26 cellular contexts compared by ENCODE assay signal in genomic region chr17:41583137-41584127, GRCh38. TPM values are rescaled to one million over a fixed set of nuclear protein-coding genes. Genes with fewer than 3 reads are reported as not detected.
A peak's percentile ranks its signal among the peaks of the same experiment; 100 is the strongest.
DNase-seq lines count a peak whose midpoint lies in the region; ATAC-seq, FAIRE-seq and TF ChIP-seq lines count a peak whose summit lies in the region.
"Had no signal": no experiment of that assay in that cellular context is flagged by ENCODE, and none has a peak within 500 bp of the region (broad histone marks: within the 10 kb centered on the region; RNA-seq: fewer than 3 reads in every experiment).

No MANE protein-coding gene starts in this region.

- FAIRE-seq in K562 (lab: Jason Lieb, UNC) (no peak), keratinocyte (lab: Jason Lieb, UNC) (no peak)

- dilution Hi-C loops in keratinocyte (cut with MboI; ENCODE audit: extremely low pct_ligation_motif_present, low sequenced_read_pairs), result no loop called here

- no TSS peak for BruUV-seq in K562 (replicated peaks; lab: Mats Ljungman, UMichigan)

- no peaks in the 10 kb centered on the region for H3K9me1 ChIP-seq in K562 (ENCODE audit: control insufficient read depth, insufficient read depth, low read length)
- H3K9me1 ChIP-seq in keratinocyte (ENCODE audit: control insufficient read depth, extremely low read depth, insufficient read depth, low read length), result no peaks in the 10 kb centered on the region

- H3K79me2 ChIP-seq in K562 (ENCODE audit: control insufficient read depth, insufficient read depth, low read length) (no peaks in the 10 kb centered on the region), keratinocyte (ENCODE audit: control insufficient read depth, insufficient read depth, low read length) (peaks cover 24% of the 10 kb centered on the region)

- H3K9ac ChIP-seq in K562 (ENCODE audit: insufficient read depth in 1 of 2, low read depth in 2 of 2, low read length in 2 of 2) (no peak overlapping the region), keratinocyte (ENCODE audit: control insufficient read depth, extremely low read depth, insufficient read depth, low read length) (peak overlapping the region; percentile 96)

- CTCF ChIA-PET in K562 (lab: Yijun Ruan, JAX; ENCODE audit: low intra/inter-chr PET ratio), result no interaction called here

- ATAC-seq in K562 (peak; percentile 47), HG02763 (IDR thresholded peaks at IDR 0.05; ENCODE audit: unreplicated experiment) (no peak)
- ATAC-seq: activated CD8-positive, alpha-beta T cell treated with anti-CD3 and anti-CD28 coated beads for 36 hours; heart right ventricle; naive thymus-derived CD4-positive, alpha-beta T cell; psoas muscle had no signal

- H3K4me1 ChIP-seq in K562 (replicated peaks in 1 of 2; ENCODE audit: control insufficient read depth in 2 of 2, insufficient read depth in 2 of 2, low read length in 2 of 2) (peaks cover 2 to 4% of the 10 kb centered on the region in 2 experiments; a peak in 3 of 5 replicates), keratinocyte (ENCODE audit: control insufficient read depth, extremely low read depth, insufficient read depth, low read length) (peaks cover 58% of the 10 kb centered on the region), vagina (peaks cover 30% of the 10 kb centered on the region)
- H3K4me1 ChIP-seq: heart right ventricle, psoas muscle had no signal

- intact Hi-C loops in K562 (cut with micrococcal nuclease), result no loop called here
- intact Hi-C loops in vagina (cut with DNase I), result no loop called here

- TF ChIP-seq RAD21 in K562 (CRISPR knock-in tag; conservative IDR thresholded peaks at IDR 0.05 in 1 of 2, IDR thresholded peaks at IDR 0.05 in 1 of 2), result peak in 1 of 2 experiments; percentile 22; a peak in 1 of 4 replicates

- H3K9me3 ChIP-seq in K562 (replicated peaks; ENCODE audit: control insufficient read depth, insufficient read depth, low read depth, low read length) (no peaks in the 10 kb centered on the region), keratinocyte (ENCODE audit: control insufficient read depth, low read depth, low read length) (no peaks in the 10 kb centered on the region), vagina (no peaks in the 10 kb centered on the region)
- H3K9me3 ChIP-seq: heart right ventricle, psoas muscle, SJCRH30, thyroid gland had no signal

- TF ChIP-seq EP300 in K562 (IDR thresholded peaks at IDR 0.05; ENCODE audit: low read length), result no peak

- H3K36me3 ChIP-seq in K562 (ENCODE audit: control insufficient read depth, insufficient read depth, low read length) (no peaks in the 10 kb centered on the region), keratinocyte (ENCODE audit: control insufficient read depth in 2 of 2, extremely low read depth in 1 of 2, insufficient read depth in 2 of 2, low read length in 2 of 2) (peaks cover 14 to 32% of the 10 kb centered on the region in 2 experiments), vagina (no peaks in the 10 kb centered on the region)
- H3K36me3 ChIP-seq: heart right ventricle, SJCRH30, thyroid gland had no signal

- in situ Hi-C loops in K562 (cut with MboI), result no loop called here

- 4% methylated on average over 32 of the region's 33 CpGs for WGBS in K562 (ENCODE audit: insufficient coverage, low coverage, missing lambda C conversion rate)

- H3K4me2 ChIP-seq in K562 (ENCODE audit: insufficient read depth, low read length), result no peak overlapping the region
- peak overlapping the region; percentile 78 for H3K4me2 ChIP-seq in keratinocyte (ENCODE audit: control insufficient read depth, extremely low read depth, insufficient read depth, low read depth, low read length)

- H2AFZ ChIP-seq in K562 (ENCODE audit: low read depth, low read length), result no peak overlapping the region
- H2AFZ ChIP-seq in keratinocyte (ENCODE audit: control insufficient read depth, low read length), result no peak overlapping the region

- no peaks in the 10 kb centered on the region for H4K20me1 ChIP-seq in K562 (replicated peaks; ENCODE audit: control insufficient read depth, insufficient read depth, low read length)
- peaks cover 31% of the 10 kb centered on the region for H4K20me1 ChIP-seq in keratinocyte (ENCODE audit: control insufficient read depth, extremely low read depth, insufficient read depth, low read length)

- DNase-seq in activated effector memory CD4-positive, alpha-beta T cell treated with anti-CD3 and anti-CD28 coated beads, Interleukin-2, amount 50 U/mL, for 16 hours, result peak; percentile 39
- no peak for DNase-seq in activated effector memory CD4-positive, alpha-beta T cell treated with Interleukin-2 at 50 U/mL for 16 hours
- DNase-seq in K562 (ENCODE audit: extremely low read depth in 1 of 4, low spot score in 3 of 4), result peak in 3 of 4 experiments; percentile 19 to 30 (median 28)
- DNase-seq in keratinocyte (ENCODE audit: low read depth, low spot score), result peak; percentile 67
- no peak for DNase-seq in vagina (ENCODE audit: extremely low spot score in 2 of 2)
- DNase-seq in NAMALWA (ENCODE audit: low spot score), result no peak
- DNase-seq in caudate nucleus (lab: John Stamatoyannopoulos, UW), result no peak
- DNase-seq: activated CD4-positive, CD25-positive, alpha-beta regulatory T cell; activated CD8-positive, alpha-beta T cell treated with anti-CD3 and anti-CD28 coated beads for 36 hours; activated T-cell treated with anti-CD3 and anti-CD28 coated beads, Interleukin-2, amount 50 U/mL, for 48 hours; CD4-positive, CD25-positive, alpha-beta regulatory T cell; central memory CD4-positive, alpha-beta T cell; effector CD4-positive, alpha-beta T cell; heart right ventricle; immature natural killer cell; naive thymus-derived CD4-positive, alpha-beta T cell; NCI-H2081 treated with DMSO at 0.1 percent for 48 hours; NCI-H524 treated with DMSO at 0.1 percent for 48 hours; OCI-M1; psoas muscle; SJCRH30; stimulated activated CD4-positive, alpha-beta T cell treated with anti-CD3 and anti-CD28 coated beads, Interleukin-12 subunit alpha, Interleukin-12 subunit beta, amount 100 ng/mL, for 4 hours; thyroid gland had no signal

- POLR2A ChIA-PET in K562 (lab: Yijun Ruan, JAX), result interaction anchor here (0.6 to 0.7 kb wide), 2 partner anchors 27 to 51 kb away, joined by 3 to 4 read pairs; no protein-coding TSS in a partner anchor

- TF ChIP-seq POLR2A in K562 (conservative IDR thresholded peaks at IDR 0.05) (no peak), vagina (IDR thresholded peaks at IDR 0.05) (no peak)

- H3K27me3 ChIP-seq in K562 (ENCODE audit: control insufficient read depth in 2 of 2, insufficient read depth in 2 of 2, low read length in 2 of 2) (peaks cover 12 to 49% of the 10 kb centered on the region in 2 experiments; a peak in 4 of 5 replicates), keratinocyte (ENCODE audit: control insufficient read depth, extremely low read depth, insufficient read depth, low read length) (no peaks in the 10 kb centered on the region), vagina (no peaks in the 10 kb centered on the region)
- H3K27me3 ChIP-seq: SJCRH30, thyroid gland had no signal

- TF ChIP-seq CTCF in K562 (IDR thresholded peaks at IDR 0.05 in 2 of 3, conservative IDR thresholded peaks at IDR 0.05 in 1 of 3; ENCODE audit: insufficient read depth in 2 of 3, low read depth in 1 of 3, low read length in 3 of 3) (peak; percentile 44 to 47 (median 45); a peak in 3 of 6 replicates), keratinocyte (optimal IDR thresholded peaks at IDR 0.05 in 1 of 3, IDR thresholded peaks at IDR 0.05 in 1 of 3, conservative IDR thresholded peaks at IDR 0.05 in 1 of 3; ENCODE audit: extremely low read depth in 1 of 3, insufficient read depth in 2 of 3, low read length in 3 of 3) (peak; percentile 34 to 68 (median 34)), vagina (IDR thresholded peaks at IDR 0.05) (no peak)

- H3K4me3 ChIP-seq in K562 (no peak overlapping the region), keratinocyte (ENCODE audit: control insufficient read depth in 2 of 3, extremely low read depth in 1 of 3, insufficient read depth in 2 of 3, low read depth in 1 of 3, low read length in 3 of 3) (peak overlapping the region; percentile 64 to 94 (median 90)), vagina (peak overlapping the region in 1 of 2 donors; percentile 38)
- H3K4me3 ChIP-seq: heart right ventricle, lung, psoas muscle, SJCRH30, thyroid gland had no signal

- no peak overlapping the region for H3K27ac ChIP-seq in K562 (ENCODE audit: extremely low read depth, low read depth, low read length)
- peak overlapping the region; percentile 97 for H3K27ac ChIP-seq in keratinocyte (ENCODE audit: control insufficient read depth, insufficient read depth, low read length)
- peak overlapping the region; percentile 56 for H3K27ac ChIP-seq in vagina
- no peak overlapping the region for H3K27ac ChIP-seq in caudate nucleus (ENCODE audit: low read depth, low read length)
- H3K27ac ChIP-seq: heart right ventricle, psoas muscle, SJCRH30, thyroid gland had no signal

RNA-seq across cellular contexts. Expression of gene KRT14, which starts 3.3 kb away (rescaled TPM):
- not detected in 2 replicates for total RNA-seq in K562 (2011; cell fraction: chromatin; rRNA removed; ENCODE audit: low replicate concordance)
- total RNA-seq in K562 (2011; cell fraction: nucleolus; rRNA removed), result not detected in 2 replicates
- not detected in 2 replicates for total RNA-seq in K562 (2011; cell fraction: nucleoplasm; rRNA removed)
- total RNA-seq in K562 (2014; rRNA removed) (not detected in 2 replicates), K562 (2014; rRNA removed; fragmentation: Illumina TruSeq; extraction: Trizol) (not detected in 2 replicates), K562 (2015; rRNA removed; fragmentation: Illumina TruSeq; extraction: Trizol) (not detected in 2 replicates), K562 (2021) (not detected in 2 replicates), vagina (1,546 TPM)
- polyA plus RNA-seq in K562 (2011; rRNA removed) (0.08 and 0.22 TPM in 2 replicates), K562 (2014; fragmentation: Illumina TruSeq; extraction: Trizol) (not detected in 2 replicates), K562 (2014; fragmentation: Nextera tagmentation; extraction: Ambion mirVana) (not detected), K562 (2014; rRNA removed) (not detected in 2 replicates), keratinocyte (26,041 to 32,523 TPM (median 29,603 TPM) in 3 replicates)
- polyA plus RNA-seq in K562 (2011; cell fraction: cytosol; rRNA removed), result 0.09 TPM in 1 of 2 replicates, not detected in the other
- polyA plus RNA-seq in K562 (2011; cell fraction: nucleus; rRNA removed), result not detected in 2 replicates
- not detected in 2 replicates for polyA plus RNA-seq in K562 (2012)
- polyA minus RNA-seq in K562 (2011; rRNA and poly(A)+ RNA removed), result not detected in 2 replicates
- polyA minus RNA-seq in K562 (2011; cell fraction: cytosol; rRNA and poly(A)+ RNA removed), result not detected in 2 replicates
- polyA minus RNA-seq in K562 (2011; cell fraction: nucleus; rRNA and poly(A)+ RNA removed), result not detected in 2 replicates
- polyA plus RNA-seq in keratinocyte (2011; ENCODE audit: low read depth), result 31,901 TPM
- polyA plus RNA-seq in keratinocyte (2011; cell fraction: cytosol; rRNA removed), result 21,475 and 38,030 TPM in 2 replicates
- polyA plus RNA-seq in keratinocyte (2011; cell fraction: nucleus; rRNA removed), result 27,919 and 28,945 TPM in 2 replicates
- 14,568 and 23,086 TPM in 2 replicates for polyA plus RNA-seq in keratinocyte (2012; ENCODE audit: low replicate concordance)
- polyA minus RNA-seq in keratinocyte, result 19,979 to 26,270 TPM (median 20,630 TPM) in 3 replicates
- 27,275 TPM for polyA minus RNA-seq in keratinocyte (2011; cell fraction: cytosol; rRNA and poly(A)+ RNA removed)
- 10,810 and 12,637 TPM in 2 replicates for polyA minus RNA-seq in keratinocyte (2011; cell fraction: nucleus; rRNA and poly(A)+ RNA removed)
- total RNA-seq: activated CD8-positive, alpha-beta T cell treated with anti-CD3 and anti-CD28 coated beads for 36 hours; CD4-positive, CD25-positive, alpha-beta regulatory T cell; heart right ventricle; naive thymus-derived CD4-positive, alpha-beta T cell; SJCRH30; T-helper 2 cell treated with Interferon-gamma antibody and Interleukin-4, amounts not matched to agents 100 ng/mL and 5 ng/mL, for 36 hours had no signal
- polyA plus RNA-seq: CD4-positive, CD25-positive, alpha-beta regulatory T cell; immature natural killer cell; naive thymus-derived CD4-positive, alpha-beta T cell had no signal

RNA-seq across cellular contexts. Expression of gene KRT9, which starts 11.6 kb away (rescaled TPM):
- total RNA-seq in K562 (2011; cell fraction: chromatin; rRNA removed; ENCODE audit: low replicate concordance), result not detected in 2 replicates
- total RNA-seq in K562 (2011; cell fraction: nucleolus; rRNA removed), result not detected in 2 replicates
- not detected in 2 replicates for total RNA-seq in K562 (2011; cell fraction: nucleoplasm; rRNA removed)
- total RNA-seq in K562 (2014; rRNA removed), result not detected in 2 replicates
- total RNA-seq in K562 (2014; rRNA removed; fragmentation: Illumina TruSeq; extraction: Trizol), result not detected in 2 replicates
- not detected in 2 replicates for total RNA-seq in K562 (2015; rRNA removed; fragmentation: Illumina TruSeq; extraction: Trizol)
- total RNA-seq in K562 (2021), result not detected in 2 replicates
- polyA plus RNA-seq in K562 (2011; rRNA removed), result not detected in 2 replicates
- 0.03 TPM in 1 of 2 replicates, not detected in the other for polyA plus RNA-seq in K562 (2011; cell fraction: cytosol; rRNA removed)
- polyA plus RNA-seq in K562 (2011; cell fraction: nucleus; rRNA removed), result not detected in 2 replicates
- not detected in 2 replicates for polyA plus RNA-seq in K562 (2012)
- not detected in 2 replicates for polyA plus RNA-seq in K562 (2014; fragmentation: Illumina TruSeq; extraction: Trizol)
- polyA plus RNA-seq in K562 (2014; fragmentation: Nextera tagmentation; extraction: Ambion mirVana), result under 1 TPM in 1 of 2 experiments, not detected in 1; 0.03 TPM
- not detected in 2 replicates for polyA plus RNA-seq in K562 (2014; rRNA removed)
- polyA minus RNA-seq in K562 (2011; rRNA and poly(A)+ RNA removed), result not detected in 2 replicates
- not detected in 2 replicates for polyA minus RNA-seq in K562 (2011; cell fraction: cytosol; rRNA and poly(A)+ RNA removed)
- not detected in 2 replicates for polyA minus RNA-seq in K562 (2011; cell fraction: nucleus; rRNA and poly(A)+ RNA removed)
- polyA plus RNA-seq in keratinocyte, result 0.85 to 1.6 TPM (median 1.5 TPM) in 3 replicates
- 1.0 TPM for polyA plus RNA-seq in keratinocyte (2011; ENCODE audit: low read depth)
- 1.4 and 1.7 TPM in 2 replicates for polyA plus RNA-seq in keratinocyte (2011; cell fraction: cytosol; rRNA removed)
- polyA plus RNA-seq in keratinocyte (2011; cell fraction: nucleus; rRNA removed), result 1.5 and 2.1 TPM in 2 replicates
- polyA plus RNA-seq in keratinocyte (2012; ENCODE audit: low replicate concordance), result 1.6 TPM in 2 replicates
- polyA minus RNA-seq in keratinocyte, result 0.10 to 0.74 TPM (median 0.43 TPM) in 3 replicates
- not detected for polyA minus RNA-seq in keratinocyte (2011; cell fraction: cytosol; rRNA and poly(A)+ RNA removed)
- polyA minus RNA-seq in keratinocyte (2011; cell fraction: nucleus; rRNA and poly(A)+ RNA removed), result 0.32 and 0.93 TPM in 2 replicates
- not detected for total RNA-seq in vagina
- total RNA-seq: activated CD8-positive, alpha-beta T cell treated with anti-CD3 and anti-CD28 coated beads for 36 hours; CD4-positive, CD25-positive, alpha-beta regulatory T cell; heart right ventricle; lung; naive thymus-derived CD4-positive, alpha-beta T cell; psoas muscle; SJCRH30; T-helper 2 cell treated with Interferon-gamma antibody and Interleukin-4, amounts not matched to agents 100 ng/mL and 5 ng/mL, for 36 hours; thyroid gland had no signal
- polyA plus RNA-seq: CD4-positive, CD25-positive, alpha-beta regulatory T cell; heart right ventricle; immature natural killer cell; lung; naive thymus-derived CD4-positive, alpha-beta T cell had no signal

RNA-seq across cellular contexts. Expression of gene KRT16, which starts 29.1 kb away (rescaled TPM):
- total RNA-seq in K562 (2011; cell fraction: chromatin; rRNA removed; ENCODE audit: low replicate concordance), result not detected in 2 replicates
- total RNA-seq in K562 (2011; cell fraction: nucleolus; rRNA removed), result not detected in 2 replicates
- total RNA-seq in K562 (2011; cell fraction: nucleoplasm; rRNA removed), result not detected in 2 replicates
- total RNA-seq in K562 (2014; rRNA removed) (not detected in 2 replicates), K562 (2014; rRNA removed; fragmentation: Illumina TruSeq; extraction: Trizol) (not detected in 2 replicates), K562 (2015; rRNA removed; fragmentation: Illumina TruSeq; extraction: Trizol) (not detected in 2 replicates), K562 (2021) (not detected in 2 replicates), vagina (872 TPM)
- polyA plus RNA-seq in K562 (2011; rRNA removed) (0.04 TPM in 1 of 2 replicates, not detected in the other), K562 (2014; fragmentation: Illumina TruSeq; extraction: Trizol) (not detected in 2 replicates), K562 (2014; fragmentation: Nextera tagmentation; extraction: Ambion mirVana) (not detected), K562 (2014; rRNA removed) (not detected in 2 replicates), keratinocyte (1,163 to 4,746 TPM (median 1,851 TPM) in 3 replicates)
- not detected in 2 replicates for polyA plus RNA-seq in K562 (2011; cell fraction: cytosol; rRNA removed)
- not detected in 2 replicates for polyA plus RNA-seq in K562 (2011; cell fraction: nucleus; rRNA removed)
- polyA plus RNA-seq in K562 (2012), result not detected in 2 replicates
- polyA minus RNA-seq in K562 (2011; rRNA and poly(A)+ RNA removed), result not detected in 2 replicates
- polyA minus RNA-seq in K562 (2011; cell fraction: cytosol; rRNA and poly(A)+ RNA removed), result not detected in 2 replicates
- not detected in 2 replicates for polyA minus RNA-seq in K562 (2011; cell fraction: nucleus; rRNA and poly(A)+ RNA removed)
- 20,474 TPM for polyA plus RNA-seq in keratinocyte (2011; ENCODE audit: low read depth)
- polyA plus RNA-seq in keratinocyte (2011; cell fraction: cytosol; rRNA removed), result 1,428 and 3,010 TPM in 2 replicates
- polyA plus RNA-seq in keratinocyte (2011; cell fraction: nucleus; rRNA removed), result 2,522 and 2,889 TPM in 2 replicates
- 1,329 and 6,837 TPM in 2 replicates for polyA plus RNA-seq in keratinocyte (2012; ENCODE audit: low replicate concordance)
- 1,159 to 3,059 TPM (median 1,751 TPM) in 3 replicates for polyA minus RNA-seq in keratinocyte
- 3,006 TPM for polyA minus RNA-seq in keratinocyte (2011; cell fraction: cytosol; rRNA and poly(A)+ RNA removed)
- polyA minus RNA-seq in keratinocyte (2011; cell fraction: nucleus; rRNA and poly(A)+ RNA removed), result 1,076 and 1,184 TPM in 2 replicates
- total RNA-seq: activated CD8-positive, alpha-beta T cell treated with anti-CD3 and anti-CD28 coated beads for 36 hours; CD4-positive, CD25-positive, alpha-beta regulatory T cell; naive thymus-derived CD4-positive, alpha-beta T cell; T-helper 2 cell treated with Interferon-gamma antibody and Interleukin-4, amounts not matched to agents 100 ng/mL and 5 ng/mL, for 36 hours had no signal
- polyA plus RNA-seq: CD4-positive, CD25-positive, alpha-beta regulatory T cell; immature natural killer cell; naive thymus-derived CD4-positive, alpha-beta T cell had no signal

RNA-seq across cellular contexts. Expression of gene KRT17, which starts 40.9 kb away (rescaled TPM):
- total RNA-seq in K562 (2011; cell fraction: chromatin; rRNA removed; ENCODE audit: low replicate concordance), result not detected in 2 replicates
- total RNA-seq in K562 (2011; cell fraction: nucleolus; rRNA removed), result not detected in 2 replicates
- not detected in 2 replicates for total RNA-seq in K562 (2011; cell fraction: nucleoplasm; rRNA removed)
- total RNA-seq in K562 (2014; rRNA removed) (0.23 TPM in 1 of 2 replicates, not detected in the other), K562 (2014; rRNA removed; fragmentation: Illumina TruSeq; extraction: Trizol) (not detected in 2 replicates), K562 (2015; rRNA removed; fragmentation: Illumina TruSeq; extraction: Trizol) (not detected in 2 replicates), K562 (2021) (not detected in 2 replicates), vagina (165 TPM)
- polyA plus RNA-seq in K562 (2011; rRNA removed) (0.16 and 0.25 TPM in 2 replicates), K562 (2014; fragmentation: Illumina TruSeq; extraction: Trizol) (not detected in 2 replicates), K562 (2014; fragmentation: Nextera tagmentation; extraction: Ambion mirVana) (not detected), K562 (2014; rRNA removed) (not detected in 2 replicates), keratinocyte (6,440 to 12,579 TPM (median 8,666 TPM) in 3 replicates)
- not detected in 2 replicates for polyA plus RNA-seq in K562 (2011; cell fraction: cytosol; rRNA removed)
- 0.18 TPM in 1 of 2 replicates, not detected in the other for polyA plus RNA-seq in K562 (2011; cell fraction: nucleus; rRNA removed)
- 0.44 TPM in 1 of 2 replicates, not detected in the other for polyA plus RNA-seq in K562 (2012)
- polyA minus RNA-seq in K562 (2011; rRNA and poly(A)+ RNA removed), result not detected in 2 replicates
- polyA minus RNA-seq in K562 (2011; cell fraction: cytosol; rRNA and poly(A)+ RNA removed), result 10.2 and 35.5 TPM in 2 replicates
- 3.6 and 8.2 TPM in 2 replicates for polyA minus RNA-seq in K562 (2011; cell fraction: nucleus; rRNA and poly(A)+ RNA removed)
- 46,546 TPM for polyA plus RNA-seq in keratinocyte (2011; ENCODE audit: low read depth)
- 6,491 and 12,585 TPM in 2 replicates for polyA plus RNA-seq in keratinocyte (2011; cell fraction: cytosol; rRNA removed)
- polyA plus RNA-seq in keratinocyte (2011; cell fraction: nucleus; rRNA removed), result 12,033 and 13,742 TPM in 2 replicates
- 5,743 and 13,877 TPM in 2 replicates for polyA plus RNA-seq in keratinocyte (2012; ENCODE audit: low replicate concordance)
- polyA minus RNA-seq in keratinocyte, result 5,137 to 9,087 TPM (median 7,073 TPM) in 3 replicates
- polyA minus RNA-seq in keratinocyte (2011; cell fraction: cytosol; rRNA and poly(A)+ RNA removed), result 14,086 TPM
- polyA minus RNA-seq in keratinocyte (2011; cell fraction: nucleus; rRNA and poly(A)+ RNA removed), result 4,848 and 5,061 TPM in 2 replicates
- total RNA-seq: activated CD8-positive, alpha-beta T cell treated with anti-CD3 and anti-CD28 coated beads for 36 hours; CD4-positive, CD25-positive, alpha-beta regulatory T cell; heart right ventricle; naive thymus-derived CD4-positive, alpha-beta T cell; psoas muscle; T-helper 2 cell treated with Interferon-gamma antibody and Interleukin-4, amounts not matched to agents 100 ng/mL and 5 ng/mL, for 36 hours had no signal
- polyA plus RNA-seq: CD4-positive, CD25-positive, alpha-beta regulatory T cell; immature natural killer cell; naive thymus-derived CD4-positive, alpha-beta T cell had no signal

RNA-seq across cellular contexts. Expression of gene KRT19, which starts 55.3 kb away (rescaled TPM):
- total RNA-seq in K562 (2011; cell fraction: chromatin; rRNA removed; ENCODE audit: low replicate concordance), result 25.0 and 82.2 TPM in 2 replicates
- 61.2 and 82.9 TPM in 2 replicates for total RNA-seq in K562 (2011; cell fraction: nucleolus; rRNA removed)
- total RNA-seq in K562 (2011; cell fraction: nucleoplasm; rRNA removed), result 39.3 and 39.4 TPM in 2 replicates
- total RNA-seq in K562 (2014; rRNA removed), result 120 and 137 TPM in 2 replicates
- total RNA-seq in K562 (2014; rRNA removed; fragmentation: Illumina TruSeq; extraction: Trizol), result 25.8 and 41.2 TPM in 2 replicates
- total RNA-seq in K562 (2015; rRNA removed; fragmentation: Illumina TruSeq; extraction: Trizol), result 91.7 and 92.6 TPM in 2 replicates
- 151 TPM in 2 replicates for total RNA-seq in K562 (2021)
- 96.3 and 121 TPM in 2 replicates for polyA plus RNA-seq in K562 (2011; rRNA removed)
- polyA plus RNA-seq in K562 (2011; cell fraction: cytosol; rRNA removed), result 119 and 275 TPM in 2 replicates
- 88.5 and 137 TPM in 2 replicates for polyA plus RNA-seq in K562 (2011; cell fraction: nucleus; rRNA removed)
- polyA plus RNA-seq in K562 (2012), result 152 and 175 TPM in 2 replicates
- polyA plus RNA-seq in K562 (2014; fragmentation: Illumina TruSeq; extraction: Trizol), result 66.5 and 76.7 TPM in 2 replicates
- polyA plus RNA-seq in K562 (2014; fragmentation: Nextera tagmentation; extraction: Ambion mirVana), result 10 to 100 TPM; 18.5 to 21.5 TPM
- polyA plus RNA-seq in K562 (2014; rRNA removed), result 80.2 and 104 TPM in 2 replicates
- polyA minus RNA-seq in K562 (2011; rRNA and poly(A)+ RNA removed), result 67.1 and 116 TPM in 2 replicates
- polyA minus RNA-seq in K562 (2011; cell fraction: cytosol; rRNA and poly(A)+ RNA removed), result 126 and 127 TPM in 2 replicates
- 31.4 and 35.8 TPM in 2 replicates for polyA minus RNA-seq in K562 (2011; cell fraction: nucleus; rRNA and poly(A)+ RNA removed)
- polyA plus RNA-seq in keratinocyte, result 29.7 to 60.4 TPM (median 35.5 TPM) in 3 replicates
- 8.6 TPM for polyA plus RNA-seq in keratinocyte (2011; ENCODE audit: low read depth)
- 22.7 and 31.3 TPM in 2 replicates for polyA plus RNA-seq in keratinocyte (2011; cell fraction: cytosol; rRNA removed)
- 39.4 and 46.1 TPM in 2 replicates for polyA plus RNA-seq in keratinocyte (2011; cell fraction: nucleus; rRNA removed)
- polyA plus RNA-seq in keratinocyte (2012; ENCODE audit: low replicate concordance), result 4.1 and 67.7 TPM in 2 replicates
- 27.5 to 67.0 TPM (median 34.9 TPM) in 3 replicates for polyA minus RNA-seq in keratinocyte
- polyA minus RNA-seq in keratinocyte (2011; cell fraction: cytosol; rRNA and poly(A)+ RNA removed), result 44.3 TPM
- polyA minus RNA-seq in keratinocyte (2011; cell fraction: nucleus; rRNA and poly(A)+ RNA removed), result 14.4 and 24.6 TPM in 2 replicates
- total RNA-seq in vagina, result 198 TPM
- total RNA-seq: activated CD8-positive, alpha-beta T cell treated with anti-CD3 and anti-CD28 coated beads for 36 hours; CD4-positive, CD25-positive, alpha-beta regulatory T cell; naive thymus-derived CD4-positive, alpha-beta T cell; SJCRH30; T-helper 2 cell treated with Interferon-gamma antibody and Interleukin-4, amounts not matched to agents 100 ng/mL and 5 ng/mL, for 36 hours had no signal
- polyA plus RNA-seq: CD4-positive, CD25-positive, alpha-beta regulatory T cell; immature natural killer cell; naive thymus-derived CD4-positive, alpha-beta T cell had no signal

Comparison
In these comparisons a context has a peak if more than half of its experiments do, and no peak if none do; other contexts are left out.
1. DNase-seq: peak in activated effector memory CD4-positive, alpha-beta T cell treated with anti-CD3 and anti-CD28 coated beads, Interleukin-2, amount 50 U/mL, for 16 hours (single experiment), K562 (3 of 4) and keratinocyte (single experiment); none in activated effector memory CD4-positive, alpha-beta T cell treated with Interleukin-2 at 50 U/mL for 16 hours (single experiment), vagina (0 of 2), NAMALWA (single experiment) and caudate nucleus (0 of 61).
2. H3K27ac ChIP-seq: peak in keratinocyte (single experiment) and vagina (single experiment); none in K562 (single experiment) and caudate nucleus (single experiment).
3. CTCF ChIP-seq: peak in K562 (3 of 3) and keratinocyte (3 of 3); none in vagina (0 of 3).
4. RNA of gene KRT14, which starts 3.3 kb away (total RNA-seq): 1,546 TPM in vagina (single experiment); not detected in K562; every median in the first group is over 1,000 times any median in the second.
5. RNA of gene KRT16, which starts 29.1 kb away (total RNA-seq): 872 TPM in vagina (single experiment); not detected in K562; every median in the first group is over 100 times any median in the second.